ENCODE assay signal across 4 cellular contexts in genomic region chr5:126534543-126534942, GRCh38.
"Had no signal": no experiment of that assay in that cellular context is flagged by ENCODE, and none has a peak within 500 bp of the region (broad histone marks: within the 10 kb centered on the region; RNA-seq: fewer than 3 reads in every experiment).

No MANE protein-coding gene starts in this region.

- H3K9me3 Mint-ChIP-seq: H9 had no signal

- H3K4me3 ChIP-seq: GM23338 had no signal

- ATAC-seq: GM23338 had no signal

- H3K4me3 Mint-ChIP-seq: GM23338, H9 had no signal

- H2AFZ ChIP-seq: GM23338 had no signal

- H3K4me2 ChIP-seq: GM23338 had no signal

- DNase-seq: H9, HCEC 1CT, KBM-7 had no signal

- H3K4me1 Mint-ChIP-seq: H9 had no signal

- H3K27ac Mint-ChIP-seq: GM23338, H9 had no signal
